ENCODE assay signal across 1 cellular context in the genomic region with DNA sequence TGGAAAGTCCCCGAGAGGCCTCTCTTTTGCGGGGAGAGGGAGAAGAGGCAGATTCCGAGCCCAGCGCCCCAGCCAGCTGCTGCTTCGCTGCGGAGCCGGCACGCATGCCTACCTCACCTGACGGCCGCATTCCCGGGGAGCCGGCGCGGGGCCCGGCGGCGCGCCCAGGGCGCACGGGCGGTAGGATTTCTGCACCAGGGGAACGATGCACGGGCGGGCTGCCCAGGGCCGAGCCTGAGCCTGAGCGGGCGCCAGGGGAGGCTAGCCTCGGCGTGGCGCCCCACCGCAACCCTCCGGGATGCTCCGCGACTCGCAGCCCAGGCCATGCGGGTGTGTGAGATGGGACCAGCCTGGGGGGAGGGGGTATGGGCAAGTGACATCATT.
TF ChIP-seq lines count a peak whose summit lies in the region.

No MANE protein-coding gene starts in this region.

TF ChIP-seq in SK-N-SH, 30 proteins besides CTCF, POLR2A, EP300 and RAD21 (continued from another document):
- TF ChIP-seq, protein P1, sequence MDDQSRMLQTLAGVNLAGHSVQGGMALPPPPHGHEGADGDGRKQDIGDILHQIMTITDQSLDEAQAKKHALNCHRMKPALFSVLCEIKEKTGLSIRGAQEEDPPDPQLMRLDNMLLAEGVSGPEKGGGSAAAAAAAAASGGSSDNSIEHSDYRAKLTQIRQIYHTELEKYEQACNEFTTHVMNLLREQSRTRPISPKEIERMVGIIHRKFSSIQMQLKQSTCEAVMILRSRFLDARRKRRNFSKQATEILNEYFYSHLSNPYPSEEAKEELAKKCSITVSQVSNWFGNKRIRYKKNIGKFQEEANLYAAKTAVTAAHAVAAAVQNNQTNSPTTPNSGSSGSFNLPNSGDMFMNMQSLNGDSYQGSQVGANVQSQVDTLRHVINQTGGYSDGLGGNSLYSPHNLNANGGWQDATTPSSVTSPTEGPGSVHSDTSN (IDR thresholded peaks at IDR 0.05): no peak
- no peak for TF ChIP-seq FOSL2 (IDR thresholded peaks at IDR 0.05; ENCODE audit: borderline replicate concordance, low read depth)
- no peak for TF ChIP-seq YY1 (IDR thresholded peaks at IDR 0.05; ENCODE audit: low read depth)
- no peak for TF ChIP-seq RFX5 (IDR thresholded peaks at IDR 0.05; ENCODE audit: low read length)
